ENCODE assay signal across 9 cellular contexts in genomic region chr2:85792783-85793441, GRCh38. TPM values are rescaled to one million over a fixed set of nuclear protein-coding genes. Genes with fewer than 3 reads are reported as not detected.
DNase-seq lines count a peak whose midpoint lies in the region; ATAC-seq, FAIRE-seq and TF ChIP-seq lines count a peak whose summit lies in the region.
"Had no signal": no experiment of that assay in that cellular context is flagged by ENCODE, and none has a peak within 500 bp of the region (broad histone marks: within the 10 kb centered on the region; RNA-seq: fewer than 3 reads in every experiment).

No MANE protein-coding gene starts in this region.

- DNase-seq in HPDE6-E6E7 (ENCODE audit: extremely low spot score) (peak; percentile 45), ascending aorta (ENCODE audit: low spot score in 2 of 2) (peak in 1 of 2 donors; percentile 86), right atrium auricular region (ENCODE audit: low spot score) (no peak), GM19239 (ENCODE audit: insufficient read length, low spot score) (no peak), NCI-H187 treated with DMSO at 0.1 percent for 48 hours (lab: John Stamatoyannopoulos, UW) (no peak), GM13976 (ENCODE audit: low spot score) (no peak)
- DNase-seq: NCI-H510A had no signal

- H3K4me1 ChIP-seq in ascending aorta (peaks cover 44 to 80% of the 10 kb centered on the region in 2 donors), right atrium auricular region (peaks cover 0 to 75% of the 10 kb centered on the region in 2 donors), subcutaneous abdominal adipose tissue (ENCODE audit: control insufficient read depth in 5 of 5, insufficient read depth in 5 of 5, low read length in 5 of 5) (peaks cover 17 to 91% (median 61%) of the 10 kb centered on the region in 5 donors)

- H3K27ac ChIP-seq in ascending aorta (peak overlapping the region; percentile 87 to 91), right atrium auricular region (peak overlapping the region; percentile 37 to 69), subcutaneous abdominal adipose tissue (ENCODE audit: low read depth, low read length) (peak overlapping the region; percentile 70)

- H3K9me3 ChIP-seq in ascending aorta: no peaks in the 10 kb centered on the region
- H3K9me3 ChIP-seq in right atrium auricular region: no peaks in the 10 kb centered on the region
- H3K9me3 ChIP-seq in subcutaneous abdominal adipose tissue (ENCODE audit: control insufficient read depth in 5 of 5, low read length in 5 of 5): no peaks in the 10 kb centered on the region

- H3K4me3 ChIP-seq in ascending aorta (no peak overlapping the region), right atrium auricular region (no peak overlapping the region), subcutaneous abdominal adipose tissue (ENCODE audit: low read depth in 1 of 5, low read length in 5 of 5) (no peak overlapping the region)

- in situ Hi-C loops in GM13976 (cut with MboI; ENCODE audit: low sequenced_read_pairs, unreplicated experiment): no loop called here

- intact Hi-C loops in ascending aorta (cut with DNase I): loop anchor here (1.0 kb wide), 1 partner anchor 21 kb away; no protein-coding TSS in a partner anchor

- H3K36me3 ChIP-seq in ascending aorta: peaks cover 12 to 35% of the 10 kb centered on the region in 2 donors
- peaks cover 9% of the 10 kb centered on the region for H3K36me3 ChIP-seq in right atrium auricular region
- H3K36me3 ChIP-seq in subcutaneous abdominal adipose tissue (ENCODE audit: control insufficient read depth in 5 of 5, insufficient read depth in 5 of 5, low read length in 5 of 5): peaks cover 0 to 27% (median 14%) of the 10 kb centered on the region in 5 donors

- H3K27me3 ChIP-seq in ascending aorta (no peaks in the 10 kb centered on the region), right atrium auricular region (no peaks in the 10 kb centered on the region), subcutaneous abdominal adipose tissue (ENCODE audit: control insufficient read depth in 5 of 5, insufficient read depth in 4 of 5, low read length in 5 of 5) (no peaks in the 10 kb centered on the region)

- TF ChIP-seq CTCF in ascending aorta (IDR thresholded peaks at IDR 0.05) (no peak), right atrium auricular region (IDR thresholded peaks at IDR 0.05) (no peak), GM13976 (IDR thresholded peaks at IDR 0.05; ENCODE audit: borderline replicate concordance, control extremely low read depth, extremely low read depth, insufficient read depth, missing control alignments) (no peak)

- ATAC-seq in HG03039 (IDR thresholded peaks at IDR 0.05; ENCODE audit: unreplicated experiment): no peak

- H3K9ac ChIP-seq in subcutaneous abdominal adipose tissue (ENCODE audit: low read length in 5 of 5): peak overlapping the region in 1 of 5 donors; percentile 44

- FAIRE-seq in GM19239 (lab: Jason Lieb, UNC): no peak

RNA-seq across cellular contexts. Expression of gene ATOH8, which starts 39.1 kb away (rescaled TPM):
- total RNA-seq in ascending aorta: 239 TPM
- total RNA-seq in right atrium auricular region: 100 to 1,000 TPM in 1 of 2 donors, 10 to 100 TPM in 1; 35.1 to 116 TPM
